Comparison of ENCODE assay signal across 22 cellular contexts in the genomic region with DNA sequence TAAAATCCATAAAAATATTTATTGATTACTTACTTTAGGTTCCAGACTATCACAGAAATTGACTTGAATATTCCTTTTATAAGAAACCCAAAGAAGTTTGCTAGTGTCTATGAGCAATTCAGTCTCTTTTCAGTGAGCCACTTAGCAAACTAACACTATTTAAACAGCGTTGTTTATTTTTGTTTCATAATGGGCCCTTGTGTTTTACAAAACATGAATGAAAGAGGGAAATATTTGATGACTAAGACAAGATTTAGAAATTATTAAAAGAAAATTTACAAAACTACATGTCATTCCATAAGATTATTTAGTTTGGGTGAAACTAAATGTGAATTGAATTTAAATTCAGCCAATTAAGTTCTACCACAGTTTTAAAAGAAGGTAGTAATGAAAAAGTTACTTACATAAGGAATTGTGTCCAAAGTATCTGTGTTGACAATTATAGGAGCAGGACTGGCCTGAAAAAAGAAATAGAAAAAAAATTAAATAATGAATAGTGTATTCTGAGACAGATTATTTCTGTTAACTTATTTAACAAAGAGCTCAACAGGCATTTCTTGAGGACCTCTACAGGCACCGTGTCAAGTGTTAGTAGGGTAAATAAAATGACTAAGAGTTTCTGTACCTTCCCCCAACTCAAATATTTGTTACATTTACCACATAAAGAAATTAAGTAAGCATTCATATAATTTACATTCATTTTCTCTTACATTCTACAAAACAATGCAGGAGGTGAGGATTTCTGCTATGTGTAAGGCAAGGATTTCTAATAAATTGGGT.
"Had no signal": no experiment of that assay in that cellular context is flagged by ENCODE, and none has a peak within 500 bp of the region (broad histone marks: within the 10 kb centered on the region; RNA-seq: fewer than 3 reads in every experiment).

No MANE protein-coding gene starts in this region.

- H3K27me3 ChIP-seq: hepatocyte, pancreas, right atrium auricular region, tibial artery, vagina had no signal

- DNase-seq: activated CD8-positive, alpha-beta memory T cell treated with anti-CD3 and anti-CD28 coated beads for 24 hours; activated CD8-positive, alpha-beta memory T cell treated with anti-CD3 and anti-CD28 coated beads, Interleukin-2, amount 50 U/mL, for 4 hours; activated naive CD4-positive, alpha-beta T cell treated with Interleukin-2 at 50 U/mL for 16 hours; activated naive CD8-positive, alpha-beta T cell treated with anti-CD3 and anti-CD28 coated beads for 36 hours; activated T-cell treated with anti-CD3 and anti-CD28 coated beads, Interleukin-2, amount 50 U/mL, for 48 hours; effector memory CD8-positive, alpha-beta T cell; glutamatergic neuron; immature natural killer cell; mesendoderm; mucosa of descending colon; nephron progenitor cell; pancreas; psoas muscle; stimulated activated CD4-positive, alpha-beta T cell treated with anti-CD3 and anti-CD28 coated beads, Interleukin-4, amount 100 ng/mL, for 24 hours; tibial artery had no signal

- H3K27ac ChIP-seq: hepatocyte, pancreas, psoas muscle, right atrium auricular region, vagina had no signal

- H3K4me1 Mint-ChIP-seq: activated naive CD8-positive, alpha-beta T cell treated with anti-CD3 and anti-CD28 coated beads for 36 hours; central memory CD8-positive, alpha-beta T cell; immature natural killer cell; nephron progenitor cell had no signal

- H3K4me1 ChIP-seq: pancreas, psoas muscle, right atrium auricular region, vagina had no signal

- H3K9me3 Mint-ChIP-seq: nephron progenitor cell; stimulated activated naive CD8-positive, alpha-beta T cell treated with anti-CD3 and anti-CD28 coated beads, Interleukin-15, Interleukin-2, amounts not matched to agents 100 ng/mL and 50 ng/mL, for 24 hours; WTC11 had no signal

- H3K4me3 Mint-ChIP-seq: activated naive CD8-positive, alpha-beta T cell treated with anti-CD3 and anti-CD28 coated beads for 36 hours; central memory CD8-positive, alpha-beta T cell; effector memory CD8-positive, alpha-beta T cell; immature natural killer cell; nephron progenitor cell; stimulated activated naive CD8-positive, alpha-beta T cell treated with anti-CD3 and anti-CD28 coated beads, Interleukin-15, Interleukin-2, amounts not matched to agents 100 ng/mL and 50 ng/mL, for 24 hours; WTC11 had no signal

- H3K4me3 ChIP-seq: hepatocyte, mucosa of descending colon, pancreas, psoas muscle, right atrium auricular region, tibial artery, vagina had no signal

- H3K36me3 ChIP-seq: pancreas, right atrium auricular region, tibial artery, vagina had no signal

- ATAC-seq: effector memory CD8-positive, alpha-beta T cell; esophagus mucosa; mucosa of descending colon; pancreas; psoas muscle; WTC11 had no signal

- H3K27ac Mint-ChIP-seq: activated naive CD8-positive, alpha-beta T cell treated with anti-CD3 and anti-CD28 coated beads for 36 hours; effector memory CD8-positive, alpha-beta T cell; immature natural killer cell; nephron progenitor cell; stimulated activated naive CD8-positive, alpha-beta T cell treated with anti-CD3 and anti-CD28 coated beads, Interleukin-15, Interleukin-2, amounts not matched to agents 100 ng/mL and 50 ng/mL, for 24 hours; WTC11 had no signal

- H3K27me3 Mint-ChIP-seq: activated naive CD8-positive, alpha-beta T cell treated with anti-CD3 and anti-CD28 coated beads for 36 hours; central memory CD8-positive, alpha-beta T cell; effector memory CD8-positive, alpha-beta T cell; stimulated activated naive CD8-positive, alpha-beta T cell treated with anti-CD3 and anti-CD28 coated beads, Interleukin-15, Interleukin-2, amounts not matched to agents 100 ng/mL and 50 ng/mL, for 24 hours had no signal

- H3K9me3 ChIP-seq: mucosa of descending colon, pancreas, psoas muscle, right atrium auricular region, tibial artery, vagina had no signal

- H3K36me3 Mint-ChIP-seq: activated naive CD8-positive, alpha-beta T cell treated with anti-CD3 and anti-CD28 coated beads for 36 hours; immature natural killer cell; WTC11 had no signal
